ENCODE assay signal across 11 cellular contexts in the genomic region with DNA sequence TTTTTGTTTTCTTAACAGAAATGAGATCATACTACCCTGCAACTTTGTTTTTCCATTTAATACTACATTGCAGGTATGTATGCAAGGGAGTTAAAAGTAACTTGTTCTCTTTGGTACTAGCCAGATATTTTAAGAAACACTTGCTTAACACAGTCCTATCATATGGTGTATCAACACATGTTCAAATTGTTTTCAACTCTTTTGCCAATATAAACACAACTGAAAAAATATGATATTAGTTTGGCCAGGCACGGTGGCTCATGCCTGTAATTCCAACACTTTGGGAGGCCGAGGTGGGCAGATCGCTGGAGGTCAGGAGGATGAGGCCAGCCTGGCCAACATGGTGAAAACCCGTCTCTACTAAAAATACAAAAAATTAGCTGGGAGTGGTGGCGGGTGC. TPM values are rescaled to one million over a fixed set of nuclear protein-coding genes. Genes with fewer than 3 reads are reported as not detected.
DNase-seq lines count a peak whose midpoint lies in the region; ATAC-seq and TF ChIP-seq lines count a peak whose summit lies in the region.
"Had no signal": no experiment of that assay in that cellular context is flagged by ENCODE, and none has a peak within 500 bp of the region (broad histone marks: within the 10 kb centered on the region; RNA-seq: fewer than 3 reads in every experiment).

No MANE protein-coding gene starts in this region.

- DNase-seq in activated CD4-positive, alpha-beta T cell treated with anti-CD3 and anti-CD28 coated beads for 36 hours = no peak
- no peak for DNase-seq in activated CD4-positive, alpha-beta T cell treated with anti-CD3 and anti-CD28 coated beads for 48 hours
- DNase-seq in activated naive CD4-positive, alpha-beta T cell (lab: John Stamatoyannopoulos, UW) = no peak
- DNase-seq in choroid plexus epithelial cell (ENCODE audit: low read depth) = peak; percentile 14
- DNase-seq in osteocyte (ENCODE audit: extremely low spot score, unreplicated experiment) = no peak
- DNase-seq in DMS79 (lab: John Stamatoyannopoulos, UW) = no peak
- DNase-seq: DMS53 had no signal

- POLR2A ChIA-PET in activated CD4-positive, alpha-beta T cell treated with anti-CD3 and anti-CD28 coated beads for 36 hours (lab: Charles Lee) = no interaction called here

- H3K4me3 ChIP-seq in choroid plexus epithelial cell (ENCODE audit: low read depth, low read length) = no peak overlapping the region

- CTCF ChIA-PET in activated CD4-positive, alpha-beta T cell treated with anti-CD3 and anti-CD28 coated beads for 36 hours (lab: Charles Lee) = interaction anchor here (1.1 to 1.2 kb wide), 2 partner anchors 26 to 375 kb away, joined by 3 to 4 read pairs; no protein-coding TSS in a partner anchor

- H3K4me3 Mint-ChIP-seq in activated CD4-positive, alpha-beta T cell treated with anti-CD3 and anti-CD28 coated beads for 36 hours = no peak overlapping the region
- H3K4me3 Mint-ChIP-seq in activated naive CD4-positive, alpha-beta T cell treated with anti-CD3 and anti-CD28 coated beads, Interleukin-2, amount 50 U/mL, for 24 hours = no peak overlapping the region
- H3K4me3 Mint-ChIP-seq in osteocyte (ENCODE audit: unreplicated experiment) = no peak overlapping the region
- H3K4me3 Mint-ChIP-seq: CD14-positive monocyte had no signal

- intact Hi-C loops in activated CD4-positive, alpha-beta T cell treated with anti-CD3 and anti-CD28 coated beads for 36 hours (cut with DNase I, micrococcal nuclease) = no loop called here

- TF ChIP-seq CTCF in choroid plexus epithelial cell (conservative IDR thresholded peaks at IDR 0.05; ENCODE audit: low read depth, low read length) (no peak), osteocyte (IDR thresholded peaks at IDR 0.05) (no peak)

- no peak for ATAC-seq in activated CD4-positive, alpha-beta T cell treated with anti-CD3 and anti-CD28 coated beads for 36 hours
- no peak for ATAC-seq in HG03342 (IDR thresholded peaks at IDR 0.05; ENCODE audit: unreplicated experiment)
- ATAC-seq: HCT116 had no signal

- peaks cover 8% of the 10 kb centered on the region for H3K36me3 Mint-ChIP-seq in activated CD4-positive, alpha-beta T cell treated with anti-CD3 and anti-CD28 coated beads for 36 hours (ENCODE audit: low read depth)
- H3K36me3 Mint-ChIP-seq in activated naive CD4-positive, alpha-beta T cell treated with anti-CD3 and anti-CD28 coated beads, Interleukin-2, amount 50 U/mL, for 24 hours = peaks cover 3% of the 10 kb centered on the region
- H3K36me3 Mint-ChIP-seq in osteocyte (ENCODE audit: unreplicated experiment) = peaks cover 24% of the 10 kb centered on the region

- H3K9me3 Mint-ChIP-seq in activated CD4-positive, alpha-beta T cell treated with anti-CD3 and anti-CD28 coated beads for 36 hours (ENCODE audit: low read depth) = no peaks in the 10 kb centered on the region
- H3K9me3 Mint-ChIP-seq in activated naive CD4-positive, alpha-beta T cell treated with anti-CD3 and anti-CD28 coated beads, Interleukin-2, amount 50 U/mL, for 24 hours = no peaks in the 10 kb centered on the region
- no peaks in the 10 kb centered on the region for H3K9me3 Mint-ChIP-seq in osteocyte (ENCODE audit: unreplicated experiment)
- H3K9me3 Mint-ChIP-seq: CD14-positive monocyte had no signal

- no peaks in the 10 kb centered on the region for H3K27me3 Mint-ChIP-seq in activated CD4-positive, alpha-beta T cell treated with anti-CD3 and anti-CD28 coated beads for 36 hours
- H3K27me3 Mint-ChIP-seq in activated naive CD4-positive, alpha-beta T cell treated with anti-CD3 and anti-CD28 coated beads, Interleukin-2, amount 50 U/mL, for 24 hours = no peaks in the 10 kb centered on the region
- H3K27me3 Mint-ChIP-seq in osteocyte (ENCODE audit: unreplicated experiment) = no peaks in the 10 kb centered on the region

- H3K27ac Mint-ChIP-seq in activated CD4-positive, alpha-beta T cell treated with anti-CD3 and anti-CD28 coated beads for 36 hours = peak overlapping the region; percentile 13
- H3K27ac Mint-ChIP-seq in activated naive CD4-positive, alpha-beta T cell treated with anti-CD3 and anti-CD28 coated beads, Interleukin-2, amount 50 U/mL, for 24 hours = peak overlapping the region; percentile 76
- peak overlapping the region; percentile 1 for H3K27ac Mint-ChIP-seq in osteocyte (ENCODE audit: unreplicated experiment)

- H3K4me1 Mint-ChIP-seq in activated CD4-positive, alpha-beta T cell treated with anti-CD3 and anti-CD28 coated beads for 36 hours = peaks cover 4% of the 10 kb centered on the region
- peaks cover 8% of the 10 kb centered on the region for H3K4me1 Mint-ChIP-seq in activated naive CD4-positive, alpha-beta T cell treated with anti-CD3 and anti-CD28 coated beads, Interleukin-2, amount 50 U/mL, for 24 hours
- H3K4me1 Mint-ChIP-seq in osteocyte (ENCODE audit: unreplicated experiment) = peaks cover 9% of the 10 kb centered on the region
- H3K4me1 Mint-ChIP-seq: CD14-positive monocyte had no signal

RNA-seq across cellular contexts. Expression of a gene that starts 41.6 kb away (rescaled TPM):
- 10 to 100 TPM; 26.7 to 40.0 TPM for total RNA-seq in activated CD4-positive, alpha-beta T cell treated with anti-CD3 and anti-CD28 coated beads for 36 hours
- 30.2 and 31.1 TPM in 2 replicates for total RNA-seq in osteocyte

Comparison
In these comparisons a context has a peak if more than half of its experiments do, and no peak if none do; other contexts are left out.
1. H3K27ac Mint-ChIP-seq: peak in every context shown above with its lines; median percentile 76 in activated naive CD4-positive, alpha-beta T cell treated with anti-CD3 and anti-CD28 coated beads, Interleukin-2, amount 50 U/mL, for 24 hours; 13 in activated CD4-positive, alpha-beta T cell treated with anti-CD3 and anti-CD28 coated beads for 36 hours; 1 in osteocyte.